29 cellular contexts compared by ENCODE assay signal in the genomic region with DNA sequence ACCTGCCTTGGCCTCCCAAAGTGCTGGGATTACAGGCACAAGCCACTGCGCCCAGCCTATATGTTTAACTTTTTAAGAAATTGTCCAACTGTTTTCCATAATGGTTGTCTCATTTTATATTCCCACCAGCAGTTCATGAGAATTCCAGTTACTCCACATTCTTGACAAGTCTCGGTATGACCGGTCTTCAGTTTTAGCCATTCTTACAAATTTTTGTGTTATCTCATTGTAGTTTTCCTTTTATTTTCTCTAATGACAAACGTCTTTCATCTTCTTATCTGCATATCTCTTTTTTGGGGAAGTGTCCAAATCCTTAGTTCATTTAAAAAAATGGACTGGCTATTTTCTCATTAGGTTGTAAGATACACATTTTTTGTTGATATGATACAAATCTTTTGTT.
"Had no signal": no experiment of that assay in that cellular context is flagged by ENCODE, and none has a peak within 500 bp of the region (broad histone marks: within the 10 kb centered on the region; RNA-seq: fewer than 3 reads in every experiment).

No MANE protein-coding gene starts in this region.

- H3K27ac ChIP-seq: neutrophil, pancreas, prostate gland, right lobe of liver, sigmoid colon, suprapubic skin, testis, tibial artery, transverse colon, upper lobe of left lung, vagina had no signal

- H3K9me3 Mint-ChIP-seq: natural killer cell treated with Interleukin-12 subunit alpha and Interleukin-12 subunit beta and Interleukin-15 and Interleukin-18, amount 100 ng/mL, for 72 hours; stimulated activated memory B cell treated with anti-CD40 and anti-IgM and Interleukin-4, amounts not matched to agents 10 μg/mL and 1 μg/mL and 100 μg/mL, for 72 hours had no signal

- H3K36me3 ChIP-seq: neutrophil, pancreas, prostate gland, right lobe of liver, sigmoid colon, spleen, suprapubic skin, tibial artery, transverse colon, upper lobe of left lung, vagina had no signal

- H3K4me3 Mint-ChIP-seq: natural killer cell treated with Interleukin-12 subunit alpha and Interleukin-12 subunit beta and Interleukin-15 and Interleukin-18, amount 100 ng/mL, for 72 hours; nephron progenitor cell; neural crest cell; stimulated activated memory B cell treated with anti-CD40 and anti-IgM and Interleukin-4, amounts not matched to agents 10 μg/mL and 1 μg/mL and 100 μg/mL, for 72 hours; stimulated activated naive CD8-positive, alpha-beta T cell treated with anti-CD3 and anti-CD28 coated beads, Interleukin-15, amount 100 ng/mL, for 72 hours had no signal

- H3K9me3 ChIP-seq: neutrophil, pancreas, prostate gland, sigmoid colon, testis, vagina had no signal

- ATAC-seq: naive thymus-derived CD8-positive, alpha-beta T cell; natural killer cell treated with Interleukin-12 subunit alpha and Interleukin-12 subunit beta and Interleukin-15 and Interleukin-18, amount 100 ng/mL, for 72 hours; pancreas; right cardiac atrium; right lobe of liver; stimulated activated memory B cell treated with anti-CD40 and anti-IgM and Interleukin-4, amounts not matched to agents 10 μg/mL and 1 μg/mL and 100 μg/mL, for 72 hours; stimulated activated naive CD8-positive, alpha-beta T cell treated with anti-CD3 and anti-CD28 coated beads, Interleukin-15, amount 100 ng/mL, for 72 hours; stimulated activated naive CD8-positive, alpha-beta T cell treated with anti-CD3 and anti-CD28 coated beads, Interleukin-15, Interleukin-2, amounts not matched to agents 100 U/mL and 50 U/mL, for 24 hours had no signal

- H3K27me3 ChIP-seq: neutrophil, pancreas, right lobe of liver, sigmoid colon, spleen, suprapubic skin, testis, tibial artery, transverse colon, upper lobe of left lung, vagina had no signal

- H3K27me3 Mint-ChIP-seq: naive thymus-derived CD8-positive, alpha-beta T cell; natural killer cell treated with Interleukin-12 subunit alpha and Interleukin-12 subunit beta and Interleukin-15 and Interleukin-18, amount 100 ng/mL, for 72 hours; stimulated activated memory B cell treated with anti-CD40 and anti-IgM and Interleukin-4, amounts not matched to agents 10 μg/mL and 1 μg/mL and 100 μg/mL, for 72 hours; stimulated activated naive CD8-positive, alpha-beta T cell treated with anti-CD3 and anti-CD28 coated beads, Interleukin-15, amount 100 ng/mL, for 72 hours had no signal

- H3K4me3 ChIP-seq: pancreas, prostate gland, right lobe of liver, sigmoid colon, spleen, suprapubic skin, testis, tibial artery, transverse colon, upper lobe of left lung, vagina had no signal

- H3K27ac Mint-ChIP-seq: natural killer cell treated with Interleukin-12 subunit alpha and Interleukin-12 subunit beta and Interleukin-15 and Interleukin-18, amount 100 ng/mL, for 72 hours; nephron progenitor cell had no signal

- H3K4me1 Mint-ChIP-seq: nephron progenitor cell had no signal

- H3K4me1 ChIP-seq: pancreas, prostate gland, right lobe of liver, sigmoid colon, suprapubic skin, testis, tibial artery, transverse colon, upper lobe of left lung had no signal

- DNase-seq: naive thymus-derived CD8-positive, alpha-beta T cell; nephron progenitor cell; nucleus accumbens; pancreas; right cardiac atrium; right lobe of liver; sigmoid colon; small intestine; spleen; stimulated activated CD4-positive, alpha-beta T cell treated with anti-CD3 and anti-CD28 coated beads, Interleukin-12 subunit alpha, Interleukin-12 subunit beta, amount 100 ng/mL, for 4 hours; stimulated activated CD4-positive, alpha-beta T cell treated with anti-CD3 and anti-CD28 coated beads, Interleukin-1b, Interleukin-23, amount 100 ng/mL, for 48 hours; stimulated activated CD4-positive, alpha-beta T cell treated with anti-CD3 and anti-CD28 coated beads, Interleukin-4, amount 100 ng/mL, for 1 hour; stimulated activated CD4-positive, alpha-beta T cell treated with anti-CD3 and anti-CD28 coated beads, Interleukin-4, amount 100 ng/mL, for 4 hours; stimulated activated CD8-positive, alpha-beta memory T cell treated with anti-CD3 and anti-CD28 coated beads, Interleukin-4, amount 100 ng/mL, for 48 hours; stimulated activated naive CD4-positive, alpha-beta T cell; stimulated activated naive CD8-positive, alpha-beta T cell treated with anti-CD3 and anti-CD28 coated beads, Interleukin-15, amount 100 ng/mL, for 72 hours; stimulated activated naive CD8-positive, alpha-beta T cell treated with anti-CD3 and anti-CD28 coated beads, Interleukin-15, Interleukin-2, amounts not matched to agents 100 U/mL and 50 U/mL, for 24 hours; substantia nigra; testis; tibial artery; transverse colon; upper lobe of left lung had no signal

- H3K36me3 Mint-ChIP-seq: natural killer cell treated with Interleukin-12 subunit alpha and Interleukin-12 subunit beta and Interleukin-15 and Interleukin-18, amount 100 ng/mL, for 72 hours had no signal
